9 cellular contexts compared by ENCODE assay signal in the genomic region with DNA sequence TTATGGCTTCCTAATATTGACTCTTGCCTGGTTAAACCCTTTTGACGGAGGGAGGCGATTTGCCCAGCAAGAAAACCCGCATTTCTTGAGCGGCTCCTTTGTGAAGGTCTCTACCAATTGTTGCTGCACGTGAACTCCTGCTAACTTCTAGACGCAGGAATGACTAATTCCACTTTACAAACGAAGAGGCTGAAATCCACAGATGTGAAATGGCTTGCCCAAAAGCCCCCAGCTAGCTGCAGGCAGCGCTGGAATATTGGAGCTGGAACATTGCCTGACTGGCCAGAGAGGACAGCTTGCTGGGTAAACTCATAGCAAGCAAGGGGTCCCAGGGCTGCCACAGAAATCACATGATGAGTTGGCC. TPM values are rescaled to one million over a fixed set of nuclear protein-coding genes. Genes with fewer than 3 reads are reported as not detected.
DNase-seq lines count a peak whose midpoint lies in the region; ATAC-seq lines count a peak whose summit lies in the region.
"Had no signal": no experiment of that assay in that cellular context is flagged by ENCODE, and none has a peak within 500 bp of the region (broad histone marks: within the 10 kb centered on the region; RNA-seq: fewer than 3 reads in every experiment).

No MANE protein-coding gene starts in this region.

- H3K27me3 Mint-ChIP-seq in activated CD4-positive, alpha-beta T cell treated with anti-CD3 and anti-CD28 coated beads for 36 hours: peaks cover 33% of the 10 kb centered on the region
- peaks cover 11% of the 10 kb centered on the region for H3K27me3 Mint-ChIP-seq in activated T-helper 17 cell treated with anti-CD3 and anti-CD28 coated beads, Interleukin-2, amount 50 U/mL, for 72 hours

- H3K4me1 ChIP-seq in subcutaneous abdominal adipose tissue (ENCODE audit: control insufficient read depth in 5 of 5, insufficient read depth in 5 of 5, low read length in 5 of 5): peaks cover 2 to 45% (median 40%) of the 10 kb centered on the region in 5 donors

- ATAC-seq in activated CD4-positive, alpha-beta T cell treated with anti-CD3 and anti-CD28 coated beads for 36 hours: no peak
- ATAC-seq in activated T-helper 17 cell treated with anti-CD3 and anti-CD28 coated beads, Interleukin-2, amount 50 U/mL, for 72 hours (replicated peaks): no peak

- H3K27ac ChIP-seq in subcutaneous abdominal adipose tissue (ENCODE audit: low read depth, low read length): no peak overlapping the region

- no peaks in the 10 kb centered on the region for H3K9me3 Mint-ChIP-seq in activated CD4-positive, alpha-beta T cell treated with anti-CD3 and anti-CD28 coated beads for 36 hours (ENCODE audit: low read depth)
- H3K9me3 Mint-ChIP-seq in activated T-helper 17 cell treated with anti-CD3 and anti-CD28 coated beads, Interleukin-2, amount 50 U/mL, for 72 hours: no peaks in the 10 kb centered on the region

- no peaks in the 10 kb centered on the region for H3K36me3 ChIP-seq in subcutaneous abdominal adipose tissue (ENCODE audit: control insufficient read depth in 5 of 5, insufficient read depth in 5 of 5, low read length in 5 of 5)

- no peak overlapping the region for H3K27ac Mint-ChIP-seq in activated CD4-positive, alpha-beta T cell treated with anti-CD3 and anti-CD28 coated beads for 36 hours
- H3K27ac Mint-ChIP-seq in activated T-helper 17 cell treated with anti-CD3 and anti-CD28 coated beads, Interleukin-2, amount 50 U/mL, for 72 hours: no peak overlapping the region

- peak overlapping the region in 4 of 5 donors; percentile 23 to 71 (median 62) for H3K9ac ChIP-seq in subcutaneous abdominal adipose tissue (ENCODE audit: low read length in 5 of 5)

- H3K4me3 ChIP-seq in subcutaneous abdominal adipose tissue (ENCODE audit: low read depth in 1 of 5, low read length in 5 of 5): peak overlapping the region; percentile 64 to 77 (median 69)

- no peaks in the 10 kb centered on the region for H3K36me3 Mint-ChIP-seq in activated CD4-positive, alpha-beta T cell treated with anti-CD3 and anti-CD28 coated beads for 36 hours (ENCODE audit: low read depth)
- H3K36me3 Mint-ChIP-seq in activated T-helper 17 cell treated with anti-CD3 and anti-CD28 coated beads, Interleukin-2, amount 50 U/mL, for 72 hours (ENCODE audit: low read depth): no peaks in the 10 kb centered on the region

- peaks cover 35% of the 10 kb centered on the region for H3K4me1 Mint-ChIP-seq in activated CD4-positive, alpha-beta T cell treated with anti-CD3 and anti-CD28 coated beads for 36 hours
- peaks cover 6% of the 10 kb centered on the region for H3K4me1 Mint-ChIP-seq in activated T-helper 17 cell treated with anti-CD3 and anti-CD28 coated beads, Interleukin-2, amount 50 U/mL, for 72 hours

- no peaks in the 10 kb centered on the region for H3K9me3 ChIP-seq in subcutaneous abdominal adipose tissue (ENCODE audit: control insufficient read depth in 5 of 5, low read length in 5 of 5)

- H3K4me3 Mint-ChIP-seq in activated CD4-positive, alpha-beta T cell treated with anti-CD3 and anti-CD28 coated beads for 36 hours: peak overlapping the region; percentile 78
- peak overlapping the region; percentile 78 for H3K4me3 Mint-ChIP-seq in activated T-helper 17 cell treated with anti-CD3 and anti-CD28 coated beads, Interleukin-2, amount 50 U/mL, for 72 hours

- CTCF ChIA-PET in activated CD4-positive, alpha-beta T cell treated with anti-CD3 and anti-CD28 coated beads for 36 hours (lab: Charles Lee): interaction anchor here (0.6 to 3.4 kb wide), 7 partner anchors 8 to 242 kb away, joined by 3 to 23 read pairs (median 3); a partner anchor contains a TSS

- H3K27me3 ChIP-seq in subcutaneous abdominal adipose tissue (ENCODE audit: control insufficient read depth in 5 of 5, insufficient read depth in 4 of 5, low read length in 5 of 5): no peaks in the 10 kb centered on the region

- POLR2A ChIA-PET in activated CD4-positive, alpha-beta T cell treated with anti-CD3 and anti-CD28 coated beads for 36 hours (lab: Charles Lee): interaction anchor here (0.8 to 1.6 kb wide), 2 partner anchors 8 to 150 kb away, joined by 3 to 5 read pairs; a partner anchor contains a TSS

- intact Hi-C loops in activated CD4-positive, alpha-beta T cell treated with anti-CD3 and anti-CD28 coated beads for 36 hours (cut with DNase I, micrococcal nuclease): loop anchor here (5.0 to 10.0 kb wide), 3 partner anchors 39 to 563 kb away; a partner anchor contains a TSS

- DNase-seq in activated CD4-positive, alpha-beta T cell treated with anti-CD3 and anti-CD28 coated beads for 36 hours: no peak
- DNase-seq in activated CD4-positive, alpha-beta T cell treated with anti-CD3 and anti-CD28 coated beads, Interleukin-2, amount 50 U/mL, for 1 hour: no peak
- DNase-seq in iris pigment epithelial cell (ENCODE audit: low read depth) (peak; percentile 62), hypothalamus (lab: John Stamatoyannopoulos, UW) (no peak), putamen (ENCODE audit: low spot score) (no peak)
- DNase-seq in stimulated activated CD4-positive, alpha-beta T cell treated with anti-CD3 and anti-CD28 coated beads, Interleukin-12 subunit alpha, Interleukin-12 subunit beta, amount 100 ng/mL, for 4 hours: no peak

RNA-seq across cellular contexts. Expression of a gene that starts 0.5 kb away (rescaled TPM):
- 10 to 100 TPM; 21.3 to 22.4 TPM for total RNA-seq in activated CD4-positive, alpha-beta T cell treated with anti-CD3 and anti-CD28 coated beads for 36 hours
- total RNA-seq in activated T-helper 17 cell treated with anti-CD3 and anti-CD28 coated beads, Interleukin-2, amount 50 U/mL, for 72 hours: 1 to 10 TPM; 4.2 to 5.1 TPM

RNA-seq across cellular contexts. Expression of a gene that starts 14.9 kb away (rescaled TPM):
- total RNA-seq in activated CD4-positive, alpha-beta T cell treated with anti-CD3 and anti-CD28 coated beads for 36 hours: under 1 TPM in 1 of 2 experiments, not detected in 1; 0.21 TPM
- not detected for total RNA-seq in activated T-helper 17 cell treated with anti-CD3 and anti-CD28 coated beads, Interleukin-2, amount 50 U/mL, for 72 hours
- total RNA-seq: NCI-H460 had no signal

RNA-seq across cellular contexts. Expression of a gene that starts 35.9 kb away (rescaled TPM):
- total RNA-seq in activated CD4-positive, alpha-beta T cell treated with anti-CD3 and anti-CD28 coated beads for 36 hours: 10 to 100 TPM; 18.6 to 20.1 TPM
- 10 to 100 TPM; 13.0 to 25.2 TPM for total RNA-seq in activated T-helper 17 cell treated with anti-CD3 and anti-CD28 coated beads, Interleukin-2, amount 50 U/mL, for 72 hours

RNA-seq across cellular contexts. Expression of a gene that starts 40.9 kb away (rescaled TPM):
- total RNA-seq in activated CD4-positive, alpha-beta T cell treated with anti-CD3 and anti-CD28 coated beads for 36 hours: 100 to 1,000 TPM; 632 to 670 TPM
- total RNA-seq in activated T-helper 17 cell treated with anti-CD3 and anti-CD28 coated beads, Interleukin-2, amount 50 U/mL, for 72 hours: 100 to 1,000 TPM; 553 to 834 TPM
